In genomic region chr12:51884676-51885229, GRCh38 we compare ENCODE assay signal across 14 cellular contexts. TPM values are rescaled to one million over a fixed set of nuclear protein-coding genes. Genes with fewer than 3 reads are reported as not detected.
A peak's percentile ranks its signal among the peaks of the same experiment; 100 is the strongest.
DNase-seq lines count a peak whose midpoint lies in the region; ATAC-seq and TF ChIP-seq lines count a peak whose summit lies in the region.
"Had no signal": no experiment of that assay in that cellular context is flagged by ENCODE, and none has a peak within 500 bp of the region (broad histone marks: within the 10 kb centered on the region; RNA-seq: fewer than 3 reads in every experiment).

No MANE protein-coding gene starts in this region.

- no peaks in the 10 kb centered on the region for H3K9me3 ChIP-seq in CD8-positive, alpha-beta memory T cell (ENCODE audit: low read length)
- H3K9me3 ChIP-seq: MG63 had no signal

- no peaks in the 10 kb centered on the region for H3K79me1 ChIP-seq in mesendoderm (ENCODE audit: low read length)

- H2BK120ac ChIP-seq in mesendoderm (ENCODE audit: low read depth, low read length), result no peak overlapping the region

- no peak overlapping the region for H4K5ac ChIP-seq in mesendoderm (ENCODE audit: low read length)

- intact Hi-C loops in posterior vena cava (cut with DNase I), result no loop called here

- WGBS in mesendoderm (ENCODE audit: extremely low coverage, insufficient coverage, low lambda C conversion rate), result no CpG with 5 or more reads among the region's 11 CpGs

- H3K27ac Mint-ChIP-seq in CD8-positive, alpha-beta memory T cell, result peak overlapping the region in 1 of 8 donors; percentile 33

- peaks cover 7 to 15% (median 9%) of the 10 kb centered on the region in 3 donors for H3K4me1 Mint-ChIP-seq in CD8-positive, alpha-beta memory T cell

- H3K4me2 ChIP-seq in mesendoderm (ENCODE audit: low read length), result no peak overlapping the region

- no peak overlapping the region for H2BK15ac ChIP-seq in mesendoderm (replicated peaks; ENCODE audit: low read depth)

- peaks cover 15% of the 10 kb centered on the region for H3K4me1 ChIP-seq in CD8-positive, alpha-beta memory T cell (ENCODE audit: insufficient read depth, low read length)
- no peaks in the 10 kb centered on the region for H3K4me1 ChIP-seq in mesendoderm (ENCODE audit: control insufficient read depth, low read depth, low read length)

- H3K27me3 Mint-ChIP-seq in CD8-positive, alpha-beta memory T cell, result peaks cover 3 to 6% of the 10 kb centered on the region in 2 donors

- no peaks in the 10 kb centered on the region for H3K79me2 ChIP-seq in mesendoderm (ENCODE audit: control insufficient read depth, insufficient read depth, low read length)

- no peak overlapping the region for H3K9ac ChIP-seq in mesendoderm (ENCODE audit: low read length)

- H3K4ac ChIP-seq in mesendoderm (ENCODE audit: low read depth, low read length), result no peak overlapping the region

- H3K27me3 ChIP-seq in CD8-positive, alpha-beta memory T cell (ENCODE audit: insufficient read depth, low read length, poor library complexity, severe bottlenecking), result no peaks in the 10 kb centered on the region
- no peaks in the 10 kb centered on the region for H3K27me3 ChIP-seq in mesendoderm (ENCODE audit: insufficient read depth, low read length, poor library complexity)
- H3K27me3 ChIP-seq: MG63 had no signal

- no peak overlapping the region for H2BK5ac ChIP-seq in mesendoderm (ENCODE audit: low read length)

- no peak overlapping the region for H3K56ac ChIP-seq in mesendoderm (ENCODE audit: low read length)

- no peak overlapping the region for H4K8ac ChIP-seq in mesendoderm (ENCODE audit: low read depth, low read length)

- CTCF ChIA-PET in CD8-positive, alpha-beta memory T cell (lab: Charles Lee), result interaction anchor here (1.7 to 2.5 kb wide), 2 partner anchors 65 to 86 kb away, joined by 4 to 7 read pairs; no protein-coding TSS in a partner anchor

- H2AK5ac ChIP-seq in mesendoderm (ENCODE audit: low read length), result no peak overlapping the region

- no peak for ATAC-seq in GM18519 (IDR thresholded peaks at IDR 0.05; ENCODE audit: low FRiP score, unreplicated experiment)

- H3K27ac ChIP-seq in CD8-positive, alpha-beta memory T cell (ENCODE audit: low read depth, low read length), result peak overlapping the region; percentile 21
- H3K27ac ChIP-seq in coronary artery, result no peak overlapping the region
- H3K27ac ChIP-seq in mesendoderm (ENCODE audit: low read depth, low read length), result no peak overlapping the region
- H3K27ac ChIP-seq in caudate nucleus (ENCODE audit: low read depth, low read length), result no peak overlapping the region
- H3K27ac ChIP-seq: SK-N-MC had no signal

- TF ChIP-seq CTCF in coronary artery (IDR thresholded peaks at IDR 0.05), result no peak

- H3K36me3 ChIP-seq in CD8-positive, alpha-beta memory T cell (ENCODE audit: insufficient read depth, low read length), result no peaks in the 10 kb centered on the region
- H3K36me3 ChIP-seq in mesendoderm (ENCODE audit: control insufficient read depth, insufficient read depth, low read length), result no peaks in the 10 kb centered on the region
- H3K36me3 ChIP-seq: MG63 had no signal

- H3K9me3 Mint-ChIP-seq in CD8-positive, alpha-beta memory T cell, result peaks cover 0 to 3% (median 0%) of the 10 kb centered on the region in 5 donors

- H3K4me3 Mint-ChIP-seq in CD8-positive, alpha-beta memory T cell, result no peak overlapping the region
- H3K4me3 Mint-ChIP-seq: dendritic cell treated with granulocyte-macrophage colony-stimulating factor and Interleukin-4, amounts not matched to agents 40 ng/mL and 50 ng/mL, for 4 days had no signal

- no peak overlapping the region for H3K18ac ChIP-seq in mesendoderm (ENCODE audit: low read length)

- H3K36me3 Mint-ChIP-seq in CD8-positive, alpha-beta memory T cell, result no peaks in the 10 kb centered on the region

- no peak overlapping the region for H3K23ac ChIP-seq in mesendoderm (ENCODE audit: low read length)

- H3K4me3 ChIP-seq in CD8-positive, alpha-beta memory T cell (ENCODE audit: low read length), result no peak overlapping the region
- H3K4me3 ChIP-seq in coronary artery (no peak overlapping the region), mesendoderm (ENCODE audit: low read length) (no peak overlapping the region)
- H3K4me3 ChIP-seq: MG63, SK-N-MC had no signal

- POLR2A ChIA-PET in CD8-positive, alpha-beta memory T cell (lab: Charles Lee), result no interaction called here

- no peak for DNase-seq in CD8-positive, alpha-beta memory T cell
- peak; percentile 72 for DNase-seq in M059J (ENCODE audit: low read depth)
- peak; percentile 62 for DNase-seq in coronary artery (ENCODE audit: low spot score)
- DNase-seq in mesendoderm, result peak; percentile 88
- DNase-seq in GM19238 (ENCODE audit: insufficient read length, low spot score), result no peak
- DNase-seq in posterior vena cava (ENCODE audit: low spot score), result no peak
- DNase-seq in caudate nucleus (lab: John Stamatoyannopoulos, UW), result no peak
- DNase-seq: activated CD4-positive, CD25-positive, alpha-beta regulatory T cell treated with anti-CD3 and anti-CD28 coated beads, Interleukin-2, amount 50 U/mL, for 72 hours; activated effector memory CD4-positive, alpha-beta T cell treated with Interleukin-2 at 50 U/mL for 16 hours; MG63; NCI-H446 treated with DMSO at 0.1 percent for 48 hours had no signal

RNA-seq across cellular contexts. Expression of gene ANKRD33, which starts 3.1 kb away (rescaled TPM):
- not detected for total RNA-seq in CD8-positive, alpha-beta memory T cell
- polyA plus RNA-seq in CD8-positive, alpha-beta memory T cell, result not detected
- not detected in 2 replicates for total RNA-seq in M059J (2014; rRNA removed; shearing (Covaris generic))
- polyA plus RNA-seq in mesendoderm (2013, experiment 1 of 2), result not detected
- polyA plus RNA-seq in mesendoderm (2013, experiment 2 of 2), result 0.03 TPM
- not detected for total RNA-seq in posterior vena cava

RNA-seq across cellular contexts. Expression of gene ACVRL1, which starts 22.6 kb away (rescaled TPM):
- total RNA-seq in CD8-positive, alpha-beta memory T cell, result under 1 TPM in 1 of 2 experiments, not detected in 1; 0.07 TPM
- polyA plus RNA-seq in CD8-positive, alpha-beta memory T cell, result not detected
- 0.10 and 1.2 TPM in 2 replicates for total RNA-seq in M059J (2014; rRNA removed; shearing (Covaris generic))
- polyA plus RNA-seq in mesendoderm (2013, experiment 1 of 2), result 0.21 TPM
- polyA plus RNA-seq in mesendoderm (2013, experiment 2 of 2), result 0.01 TPM
- total RNA-seq in posterior vena cava, result 10 to 100 TPM; 74.4 to 95.7 TPM

RNA-seq across cellular contexts. Expression of gene FIGNL2, which starts 36.2 kb away (rescaled TPM):
- under 1 TPM; 0.42 to 0.70 TPM for total RNA-seq in CD8-positive, alpha-beta memory T cell
- 0.12 TPM for polyA plus RNA-seq in CD8-positive, alpha-beta memory T cell
- total RNA-seq in M059J (2014; rRNA removed; shearing (Covaris generic)), result 0.10 TPM in 1 of 2 replicates, not detected in the other
- polyA plus RNA-seq in mesendoderm (2013, experiment 1 of 2), result 0.77 TPM
- 0.69 TPM for polyA plus RNA-seq in mesendoderm (2013, experiment 2 of 2)
- 1 to 10 TPM in 1 of 2 donors, under 1 TPM in 1; 0.60 to 1.0 TPM for total RNA-seq in posterior vena cava

Comparison
In these comparisons a context has a peak if more than half of its experiments do, and no peak if none do; other contexts are left out.
1. DNase-seq: peak in M059J (single experiment), coronary artery (single experiment) and mesendoderm (single experiment); none in CD8-positive, alpha-beta memory T cell (0 of 5), GM19238 (single experiment), posterior vena cava (single experiment) and caudate nucleus (0 of 61).
2. RNA of gene ACVRL1, which starts 22.6 kb away (total RNA-seq): 74.4 to 95.7 TPM in posterior vena cava; 0.10 to 1.2 TPM in M059J and 0.07 TPM in CD8-positive, alpha-beta memory T cell; every median in the first group is over 10 times any median in the second.